Comparison of ENCODE assay signal across 29 cellular contexts in the genomic region with DNA sequence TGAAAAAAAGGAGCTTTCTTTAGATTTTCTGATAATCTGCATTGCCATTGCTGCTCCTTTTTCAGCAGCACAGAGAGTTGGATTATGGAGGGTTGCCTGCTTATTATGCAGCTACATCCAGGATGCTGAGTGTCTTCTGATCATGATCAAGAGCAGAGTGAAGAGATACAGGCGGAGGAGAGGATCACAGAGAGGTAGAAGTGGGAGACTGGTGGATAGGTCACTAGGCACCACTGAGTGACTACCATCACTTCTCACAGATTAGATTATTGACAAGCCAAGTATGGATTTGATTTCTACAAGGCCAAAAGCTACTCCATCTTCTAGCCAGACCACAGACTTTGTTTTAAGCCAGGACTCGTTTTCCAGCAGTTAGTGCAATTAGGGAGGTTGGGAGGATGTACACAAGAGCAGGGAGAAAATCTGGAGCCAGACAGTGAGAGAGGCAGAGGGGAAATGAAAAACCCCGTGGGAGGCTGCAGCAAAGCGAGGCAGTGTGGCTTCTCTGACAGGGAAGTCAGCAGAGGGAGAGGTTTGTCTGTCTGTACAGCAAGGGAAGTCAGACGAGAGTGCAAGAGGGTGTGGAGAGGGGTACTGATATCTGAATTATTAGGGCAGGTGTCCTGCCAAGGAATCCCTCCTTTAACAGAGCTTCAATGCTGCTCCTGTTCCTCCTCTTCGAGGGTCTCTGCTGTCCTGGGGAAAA. TPM values are rescaled to one million over a fixed set of nuclear protein-coding genes. Genes with fewer than 3 reads are reported as not detected.
DNase-seq lines count a peak whose midpoint lies in the region; ATAC-seq and TF ChIP-seq lines count a peak whose summit lies in the region.
"Had no signal": no experiment of that assay in that cellular context is flagged by ENCODE, and none has a peak within 500 bp of the region (broad histone marks: within the 10 kb centered on the region; RNA-seq: fewer than 3 reads in every experiment).

Gene CD1E (plus strand): TSS at position 562 of the 706 bp plus-strand sequence. CDS start 95 bp downstream, at position 657.

- BruUV-seq in OCI-LY7 (replicated peaks; lab: Mats Ljungman, UMichigan), result no TSS peak

- no peaks in the 10 kb centered on the region for H3K9me3 ChIP-seq in DND-41 (ENCODE audit: insufficient read depth, low read length, severe bottlenecking)
- H3K9me3 ChIP-seq in OCI-LY7 (ENCODE audit: low read length), result no peaks in the 10 kb centered on the region
- no peaks in the 10 kb centered on the region for H3K9me3 ChIP-seq in gastroesophageal sphincter
- H3K9me3 ChIP-seq: suprapubic skin had no signal

- H3K27me3 ChIP-seq in DND-41 (ENCODE audit: insufficient read depth, low read length, poor library complexity) (no peaks in the 10 kb centered on the region), gastroesophageal sphincter (no peaks in the 10 kb centered on the region)
- H3K27me3 ChIP-seq: foreskin keratinocyte, suprapubic skin had no signal

- no peak for TF ChIP-seq EP300 in gastroesophageal sphincter (IDR thresholded peaks at IDR 0.05)

- TF ChIP-seq POLR2A in gastroesophageal sphincter (IDR thresholded peaks at IDR 0.05), result no peak

- ATAC-seq in DND-41 (ENCODE audit: insufficient read depth, low read depth) (peak; percentile 79), HG02798 (IDR thresholded peaks at IDR 0.05; ENCODE audit: poor library complexity, unreplicated experiment) (peak; percentile 51), sciatic nerve (peak; percentile 38), HG03520 (IDR thresholded peaks at IDR 0.05; ENCODE audit: unreplicated experiment) (no peak), GM18511 (IDR thresholded peaks at IDR 0.05; ENCODE audit: unreplicated experiment) (no peak), gastroesophageal sphincter (no peak)
- ATAC-seq: foreskin keratinocyte; naive thymus-derived CD8-positive, alpha-beta T cell; SK-N-SH treated with all-trans-retinoic acid at 6 μM for 48 hours had no signal

- H3K9ac ChIP-seq in DND-41 (ENCODE audit: low read depth, low read length), result peak within 1 kb of the TSS; percentile 64
- H3K9ac ChIP-seq: KMS-11 had no signal

- intact Hi-C loops in OCI-LY7 (cut with micrococcal nuclease; ENCODE audit: unreplicated experiment), result no loop called here
- intact Hi-C loops in sciatic nerve (cut with DNase I), result no loop called here

- H3K4me2 ChIP-seq in DND-41 (ENCODE audit: insufficient read depth, low read length) (peak within 1 kb of the TSS; percentile 72), OCI-LY7 (ENCODE audit: low read length) (no peak within 1 kb of the TSS)
- H3K4me2 ChIP-seq: KMS-11 had no signal

- POLR2A ChIA-PET in OCI-LY7 (lab: Charles Lee), result no interaction called here

- H3K4me3 ChIP-seq in DND-41 (ENCODE audit: low read depth in 1 of 2, low read length in 2 of 2) (peak within 1 kb of the TSS; percentile 4 to 57; a peak in 3 of 4 replicates), OCI-LY7 (ENCODE audit: low read depth, low read length, poor library complexity, severe bottlenecking) (no peak within 1 kb of the TSS), gastroesophageal sphincter (no peak within 1 kb of the TSS)
- H3K4me3 ChIP-seq: suprapubic skin had no signal

- peak; percentile 70 for DNase-seq in DND-41
- DNase-seq in OCI-LY7 (ENCODE audit: low spot score), result no peak
- DNase-seq in sciatic nerve (ENCODE audit: low spot score), result no peak
- no peak for DNase-seq in HuH-7.5 (ENCODE audit: low spot score)
- DNase-seq: activated CD4-positive, CD25-positive, alpha-beta regulatory T cell treated with anti-CD3 and anti-CD28 coated beads, Interleukin-2, amount 50 U/mL, for 72 hours; activated CD8-positive, alpha-beta memory T cell treated with anti-CD3 and anti-CD28 coated beads for 24 hours; activated T-cell treated with anti-CD3 and anti-CD28 coated beads, Interleukin-2, amount 50 U/mL, for 48 hours; aorta; CD8-positive, alpha-beta memory T cell; DMS53; foreskin keratinocyte; hypothalamus; islet precursor cell; naive thymus-derived CD8-positive, alpha-beta T cell; NCI-H1092 treated with DMSO at 0.1 percent for 48 hours; NCI-H2081; NCI-H510A had no signal

- H4K20me1 ChIP-seq in DND-41 (ENCODE audit: insufficient read depth, low read length) (no peaks in the 10 kb centered on the region), OCI-LY7 (ENCODE audit: insufficient read depth, low read length) (no peaks in the 10 kb centered on the region)

- peaks cover 10% of the 10 kb centered on the region; the same call in 1 of the 2 replicates for H3K36me3 ChIP-seq in DND-41 (ENCODE audit: insufficient read depth, low read length)
- no peaks in the 10 kb centered on the region for H3K36me3 ChIP-seq in OCI-LY7 (ENCODE audit: insufficient read depth, low read length)
- no peaks in the 10 kb centered on the region for H3K36me3 ChIP-seq in gastroesophageal sphincter
- H3K36me3 ChIP-seq: suprapubic skin had no signal

- TF ChIP-seq CTCF in DND-41 (IDR thresholded peaks at IDR 0.05; ENCODE audit: borderline replicate concordance, extremely low read depth, low read length, poor library complexity, severe bottlenecking) (peak; percentile 36), OCI-LY7 (conservative IDR thresholded peaks at IDR 0.05; ENCODE audit: low read length) (no peak), gastroesophageal sphincter (IDR thresholded peaks at IDR 0.05) (no peak)

- WGBS in gastroesophageal sphincter (ENCODE audit: low coverage in 1 of 2), 2 donors, result 36 to 46% methylated on average over 6 of the region's 6 CpGs

- H3K79me2 ChIP-seq in DND-41 (ENCODE audit: insufficient read depth, low read length) (peaks cover 58% of the 10 kb centered on the region), OCI-LY7 (ENCODE audit: insufficient read depth, low read depth, low read length) (no peaks in the 10 kb centered on the region)

- CTCF ChIA-PET in OCI-LY7 (lab: Charles Lee; ENCODE audit: unreplicated experiment), result no interaction called here

- H3K4me1 ChIP-seq in DND-41 (ENCODE audit: insufficient read depth, low read length) (peaks cover 59% of the 10 kb centered on the region), OCI-LY7 (ENCODE audit: insufficient read depth, low read length, poor library complexity, severe bottlenecking) (no peaks in the 10 kb centered on the region), gastroesophageal sphincter (no peaks in the 10 kb centered on the region)
- H3K4me1 ChIP-seq: foreskin keratinocyte, suprapubic skin had no signal

- peak within 1 kb of the TSS; percentile 93 for H3K27ac ChIP-seq in DND-41 (ENCODE audit: low read length)
- no peak within 1 kb of the TSS for H3K27ac ChIP-seq in OCI-LY7 (ENCODE audit: low read depth, low read length, poor library complexity, severe bottlenecking)
- no peak within 1 kb of the TSS for H3K27ac ChIP-seq in gastroesophageal sphincter
- H3K27ac ChIP-seq: foreskin keratinocyte, KMS-11, RWPE1, suprapubic skin had no signal

- H3K9me2 ChIP-seq in OCI-LY7 (ENCODE audit: insufficient read depth, low read length), result no peaks in the 10 kb centered on the region

- H2AFZ ChIP-seq in DND-41 (ENCODE audit: low read depth, low read length) (peak within 1 kb of the TSS; percentile 62), OCI-LY7 (ENCODE audit: low read length) (0 out of 2 replicates have a peak within 1 kb of the TSS, but pooled peaks have one; percentile 2)

RNA-seq across cellular contexts. Expression of gene CD1E, which starts in this region (rescaled TPM):
- not detected in 2 replicates for total RNA-seq in OCI-LY7 (2014; rRNA removed; shearing (Covaris generic))
- not detected in 2 replicates for total RNA-seq in OCI-LY7 (2022)
- not detected for total RNA-seq in sciatic nerve
- total RNA-seq in gastroesophageal sphincter, result under 1 TPM in 1 of 4 donors, not detected in 3; 0.49 TPM
- total RNA-seq: aorta; CD8-positive, alpha-beta memory T cell; epithelial cell of proximal tubule; foreskin keratinocyte; HT-29; lung microvascular endothelial cell; naive thymus-derived CD8-positive, alpha-beta T cell; osteocyte had no signal

Comparison
In these comparisons a context has a peak if more than half of its experiments do, and no peak if none do; other contexts are left out.
1. Peak in ATAC-seq in sciatic nerve; RNA of the gene not detected or under 1 TPM.
2. ATAC-seq: peak in DND-41 (single experiment) and HG02798 (single experiment); none in HG03520 (single experiment), GM18511 (single experiment) and gastroesophageal sphincter (single experiment).
3. H3K4me3 ChIP-seq: peak in DND-41 (2 of 2); none in OCI-LY7 (single experiment) and gastroesophageal sphincter (0 of 2).